Comparison of ENCODE assay signal across 8 cellular contexts in the genomic region with DNA sequence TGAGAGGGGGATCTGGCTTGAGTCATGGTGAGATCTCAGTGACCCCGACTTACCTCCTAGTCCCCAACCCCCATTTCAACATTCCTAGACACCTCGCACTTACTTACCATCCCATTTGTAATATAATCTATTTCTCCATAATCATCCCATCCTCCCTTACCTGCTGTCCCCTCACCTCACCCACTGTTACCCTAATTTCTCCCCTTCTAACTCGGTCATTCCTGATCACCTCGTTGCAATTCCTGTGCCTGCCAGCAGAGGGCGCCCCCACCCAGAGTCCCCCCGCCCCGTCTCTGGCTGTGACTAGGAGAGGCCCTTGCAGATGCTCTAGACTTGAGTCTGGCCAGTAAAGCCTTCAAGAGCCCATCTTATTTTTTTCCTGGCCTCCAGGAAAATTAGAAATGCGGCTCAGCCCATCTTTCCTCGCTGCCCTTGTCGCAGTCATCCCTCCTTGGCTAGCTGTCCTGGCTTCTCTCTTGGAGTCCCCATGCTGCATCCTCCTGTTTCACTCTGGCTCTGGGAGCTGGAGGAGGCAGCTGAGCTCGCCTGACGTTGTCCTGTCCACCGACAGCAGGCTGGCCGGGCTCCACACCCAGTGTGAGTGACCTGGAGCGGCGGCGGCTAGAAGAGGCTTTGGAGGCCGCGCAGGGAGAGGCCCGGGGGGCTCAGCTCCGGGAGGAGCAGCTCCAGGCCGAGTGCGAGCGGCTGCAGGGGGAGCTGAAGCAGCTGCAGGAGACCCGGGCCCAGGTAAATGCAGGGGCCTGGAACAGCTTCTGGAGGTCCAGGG. TPM values are rescaled to one million over a fixed set of nuclear protein-coding genes. Genes with fewer than 3 reads are reported as not detected.
DNase-seq lines count a peak whose midpoint lies in the region; ATAC-seq and TF ChIP-seq lines count a peak whose summit lies in the region.

No MANE protein-coding gene starts in this region.

- H3K36me3 ChIP-seq in mucosa of descending colon (ENCODE audit: low read depth) = no peaks in the 10 kb centered on the region

- no peaks in the 10 kb centered on the region for H3K9me3 ChIP-seq in mucosa of descending colon

- POLR2A ChIA-PET in activated CD8-positive, alpha-beta T cell treated with anti-CD3 and anti-CD28 coated beads, Interleukin-2, amount 10 ng/mL, durations not matched to agents 7 days and 5 days (lab: Charles Lee) = interaction anchor here (0.6 to 4.4 kb wide), 4 partner anchors 31 to 50 kb away, joined by 3 to 34 read pairs (median 4); a partner anchor contains a TSS

- peak; percentile 30 for ATAC-seq in activated CD8-positive, alpha-beta T cell treated with anti-CD3 and anti-CD28 coated beads, Interleukin-2, amount 10 ng/mL, durations not matched to agents 7 days and 5 days
- ATAC-seq in mucosa of descending colon = peak; percentile 62
- ATAC-seq in stimulated activated effector memory CD8-positive, alpha-beta T cell treated with anti-CD3 and anti-CD28 coated beads, Interleukin-12 subunit alpha, Interleukin-12 subunit beta, amount 100 ng/mL, for 72 hours = peak; percentile 47
- no peak for ATAC-seq in HG02798 (IDR thresholded peaks at IDR 0.05; ENCODE audit: poor library complexity, unreplicated experiment)

- no peak overlapping the region for H3K27ac ChIP-seq in 22Rv1

- H3K36me3 Mint-ChIP-seq in activated CD8-positive, alpha-beta T cell treated with anti-CD3 and anti-CD28 coated beads, Interleukin-2, amount 10 ng/mL, durations not matched to agents 7 days and 5 days (ENCODE audit: low read depth) = no peaks in the 10 kb centered on the region
- H3K36me3 Mint-ChIP-seq in stimulated activated effector memory CD8-positive, alpha-beta T cell treated with anti-CD3 and anti-CD28 coated beads, Interleukin-12 subunit alpha, Interleukin-12 subunit beta, amount 100 ng/mL, for 72 hours = peaks cover 61% of the 10 kb centered on the region

- H3K27me3 Mint-ChIP-seq in activated CD8-positive, alpha-beta T cell treated with anti-CD3 and anti-CD28 coated beads, Interleukin-2, amount 10 ng/mL, durations not matched to agents 7 days and 5 days (ENCODE audit: low read depth) = no peaks in the 10 kb centered on the region

- peak overlapping the region; percentile 65 for H3K27ac Mint-ChIP-seq in activated CD8-positive, alpha-beta T cell treated with anti-CD3 and anti-CD28 coated beads, Interleukin-2, amount 10 ng/mL, durations not matched to agents 7 days and 5 days
- H3K27ac Mint-ChIP-seq in stimulated activated effector memory CD8-positive, alpha-beta T cell treated with anti-CD3 and anti-CD28 coated beads, Interleukin-12 subunit alpha, Interleukin-12 subunit beta, amount 100 ng/mL, for 72 hours = peak overlapping the region; percentile 78

- no peaks in the 10 kb centered on the region for H3K9me3 Mint-ChIP-seq in activated CD8-positive, alpha-beta T cell treated with anti-CD3 and anti-CD28 coated beads, Interleukin-2, amount 10 ng/mL, durations not matched to agents 7 days and 5 days (ENCODE audit: insufficient read depth)
- no peaks in the 10 kb centered on the region for H3K9me3 Mint-ChIP-seq in stimulated activated effector memory CD8-positive, alpha-beta T cell treated with anti-CD3 and anti-CD28 coated beads, Interleukin-12 subunit alpha, Interleukin-12 subunit beta, amount 100 ng/mL, for 72 hours

- H3K4me3 Mint-ChIP-seq in activated CD8-positive, alpha-beta T cell treated with anti-CD3 and anti-CD28 coated beads, Interleukin-2, amount 10 ng/mL, durations not matched to agents 7 days and 5 days = no peak overlapping the region
- H3K4me3 Mint-ChIP-seq in stimulated activated effector memory CD8-positive, alpha-beta T cell treated with anti-CD3 and anti-CD28 coated beads, Interleukin-12 subunit alpha, Interleukin-12 subunit beta, amount 100 ng/mL, for 72 hours = peak overlapping the region; percentile 76

- TF ChIP-seq CTCF in 22Rv1 (IDR thresholded peaks at IDR 0.05) (peak; percentile 99), GM12873 (IDR thresholded peaks at IDR 0.05; ENCODE audit: insufficient read depth, low read depth, low read length, missing control alignments) (peak; percentile 82), mucosa of descending colon (IDR thresholded peaks at IDR 0.05) (peak; percentile 97)

- CTCF ChIA-PET in activated CD8-positive, alpha-beta T cell treated with anti-CD3 and anti-CD28 coated beads, Interleukin-2, amount 10 ng/mL, durations not matched to agents 7 days and 5 days (lab: Charles Lee) = interaction anchor here (0.7 to 12.8 kb wide), 25 partner anchors 9 to 312 kb away, joined by 3 to 474 read pairs (median 7); a partner anchor contains a TSS

- H3K4me1 ChIP-seq in mucosa of descending colon (ENCODE audit: low read depth) = peaks cover 6% of the 10 kb centered on the region

- intact Hi-C loops in mucosa of descending colon (cut with DNase I, micrococcal nuclease) = no loop called here

- no peak overlapping the region for H3K4me3 ChIP-seq in mucosa of descending colon

- peaks cover 54% of the 10 kb centered on the region for H3K4me1 Mint-ChIP-seq in activated CD8-positive, alpha-beta T cell treated with anti-CD3 and anti-CD28 coated beads, Interleukin-2, amount 10 ng/mL, durations not matched to agents 7 days and 5 days (ENCODE audit: low read depth)
- peaks cover 82% of the 10 kb centered on the region for H3K4me1 Mint-ChIP-seq in stimulated activated effector memory CD8-positive, alpha-beta T cell treated with anti-CD3 and anti-CD28 coated beads, Interleukin-12 subunit alpha, Interleukin-12 subunit beta, amount 100 ng/mL, for 72 hours

- peak; percentile 12 for DNase-seq in NCI-H526 treated with DMSO at 0.1 percent for 48 hours (lab: John Stamatoyannopoulos, UW)
- peak; percentile 87 for DNase-seq in activated CD8-positive, alpha-beta T cell treated with anti-CD3 and anti-CD28 coated beads, Interleukin-2, amount 10 ng/mL, durations not matched to agents 7 days and 5 days
- DNase-seq in effector CD8-positive, alpha-beta T cell (lab: John Stamatoyannopoulos, UW) = peak; percentile 69
- DNase-seq in mucosa of descending colon = peak; percentile 65 to 78 (median 72)
- peak; percentile 76 to 91 for DNase-seq in stimulated activated effector memory CD8-positive, alpha-beta T cell treated with anti-CD3 and anti-CD28 coated beads, Interleukin-12 subunit alpha, Interleukin-12 subunit beta, amount 100 ng/mL, for 72 hours (ENCODE audit: low spot score in 2 of 2)

RNA-seq across cellular contexts. Expression of a gene that starts 5.0 kb away (rescaled TPM):
- 1 to 10 TPM; 2.4 to 3.7 TPM for total RNA-seq in activated CD8-positive, alpha-beta T cell treated with anti-CD3 and anti-CD28 coated beads, Interleukin-2, amount 10 ng/mL, durations not matched to agents 7 days and 5 days
- 10 to 100 TPM in 1 of 3 donors, 1 to 10 TPM in 2; 2.3 to 20.3 (median 3.2) TPM for total RNA-seq in mucosa of descending colon

RNA-seq across cellular contexts. Expression of a gene that starts 34.1 kb away (rescaled TPM):
- total RNA-seq in activated CD8-positive, alpha-beta T cell treated with anti-CD3 and anti-CD28 coated beads, Interleukin-2, amount 10 ng/mL, durations not matched to agents 7 days and 5 days = 10 to 100 TPM; 27.4 to 27.5 TPM
- total RNA-seq in mucosa of descending colon = 1 to 10 TPM in 2 of 3 donors, under 1 TPM in 1; 0.72 to 1.2 (median 1.2) TPM

RNA-seq across cellular contexts. Expression of a gene that starts 49.2 kb away (rescaled TPM):
- total RNA-seq in activated CD8-positive, alpha-beta T cell treated with anti-CD3 and anti-CD28 coated beads, Interleukin-2, amount 10 ng/mL, durations not matched to agents 7 days and 5 days = 100 to 1,000 TPM; 413 to 427 TPM
- 100 to 1,000 TPM; 162 to 269 (median 217) TPM for total RNA-seq in mucosa of descending colon

Comparison
In these comparisons a context has a peak if more than half of its experiments do, and no peak if none do; other contexts are left out.
1. DNase-seq: peak in every context shown above with its lines; median percentile 87 in activated CD8-positive, alpha-beta T cell treated with anti-CD3 and anti-CD28 coated beads, Interleukin-2, amount 10 ng/mL, durations not matched to agents 7 days and 5 days; 84 in stimulated activated effector memory CD8-positive, alpha-beta T cell treated with anti-CD3 and anti-CD28 coated beads, Interleukin-12 subunit alpha, Interleukin-12 subunit beta, amount 100 ng/mL, for 72 hours; 72 in mucosa of descending colon; 69 in effector CD8-positive, alpha-beta T cell; 12 in NCI-H526 treated with DMSO at 0.1 percent for 48 hours.
2. RNA of a gene that starts 34.1 kb away (total RNA-seq): 27.4 to 27.5 TPM in activated CD8-positive, alpha-beta T cell treated with anti-CD3 and anti-CD28 coated beads, Interleukin-2, amount 10 ng/mL, durations not matched to agents 7 days and 5 days; 0.72 to 1.2 TPM in mucosa of descending colon; every median in the first group is over 10 times any median in the second.
3. Peak in every context shown above with its lines, with median percentiles within 50 percentile points of each other: CTCF ChIP-seq.